27 cellular contexts compared by ENCODE assay signal in genomic region chr12:40735551-40736230, GRCh38. TPM values are rescaled to one million over a fixed set of nuclear protein-coding genes. Genes with fewer than 3 reads are reported as not detected.
"Had no signal": no experiment of that assay in that cellular context is flagged by ENCODE, and none has a peak within 500 bp of the region (broad histone marks: within the 10 kb centered on the region; RNA-seq: fewer than 3 reads in every experiment).

No MANE protein-coding gene starts in this region.

- H3K27ac Mint-ChIP-seq: effector memory CD8-positive, alpha-beta T cell; nephron; stimulated activated naive B cell treated with anti-CD40 and anti-IgM and Interleukin-4, amounts not matched to agents 10 μg/mL and 1 μg/mL and 100 μg/mL, for 72 hours had no signal

- DNase-seq: activated CD4-positive, alpha-beta T cell treated with anti-CD3 and anti-CD28 coated beads for 4 hours; activated CD4-positive, alpha-beta T cell treated with anti-CD3 and anti-CD28 coated beads, Interleukin-2, amount 50 U/mL, for 4 hours; activated gamma-delta T cell treated with Interleukin-2 at 50 U/mL for 16 hours; activated naive CD4-positive, alpha-beta T cell treated with anti-CD3 and anti-CD28 coated beads, Interleukin-2, amount 50 U/mL, for 16 hours; activated T-cell treated with anti-CD3 and anti-CD28 coated beads, Interleukin-2, amount 50 U/mL, for 1 hour; amniotic stem cell; brain microvascular endothelial cell; effector memory CD8-positive, alpha-beta T cell; erythroblast; head of caudate nucleus; hippocampal formation; left cardiac atrium; left ventricle myocardium superior; mucosa of descending colon; sigmoid colon; small intestine; stimulated activated CD4-positive, alpha-beta T cell treated with anti-CD3 and anti-CD28 coated beads, Interleukin-2, amount 100 ng/mL, for 24 hours; stimulated activated naive B cell treated with anti-CD40 and anti-IgM and Interleukin-4, amounts not matched to agents 10 μg/mL and 1 μg/mL and 100 μg/mL, for 72 hours; stomach; thyroid gland; upper lobe of left lung had no signal

- H3K27me3 ChIP-seq: brain microvascular endothelial cell, gastroesophageal sphincter, neutrophil, sigmoid colon, stomach, thyroid gland, upper lobe of left lung, vagina had no signal

- H3K36me3 Mint-ChIP-seq: stimulated activated naive B cell treated with anti-CD40 and anti-IgM and Interleukin-4, amounts not matched to agents 10 μg/mL and 1 μg/mL and 100 μg/mL, for 72 hours had no signal

- H3K36me3 ChIP-seq: brain microvascular endothelial cell, gastroesophageal sphincter, neutrophil, sigmoid colon, stomach, thyroid gland, upper lobe of left lung, vagina had no signal

- H3K9me3 Mint-ChIP-seq: nephron had no signal

- H3K27ac ChIP-seq: brain microvascular endothelial cell, coronary artery, gastroesophageal sphincter, neutrophil, sigmoid colon, stomach, thyroid gland, upper lobe of left lung, vagina had no signal

- H3K4me3 ChIP-seq: coronary artery, gastroesophageal sphincter, mucosa of descending colon, sigmoid colon, stomach, thyroid gland, upper lobe of left lung, vagina had no signal

- H3K4me1 Mint-ChIP-seq: nephron; stimulated activated naive B cell treated with anti-CD40 and anti-IgM and Interleukin-4, amounts not matched to agents 10 μg/mL and 1 μg/mL and 100 μg/mL, for 72 hours had no signal

- H3K4me3 Mint-ChIP-seq: effector memory CD8-positive, alpha-beta T cell; nephron; stimulated activated naive B cell treated with anti-CD40 and anti-IgM and Interleukin-4, amounts not matched to agents 10 μg/mL and 1 μg/mL and 100 μg/mL, for 72 hours had no signal

- H3K27me3 Mint-ChIP-seq: effector memory CD8-positive, alpha-beta T cell; stimulated activated naive B cell treated with anti-CD40 and anti-IgM and Interleukin-4, amounts not matched to agents 10 μg/mL and 1 μg/mL and 100 μg/mL, for 72 hours had no signal

- ATAC-seq: effector memory CD8-positive, alpha-beta T cell; gastroesophageal sphincter; left cardiac atrium; left ventricle myocardium superior; mucosa of descending colon; stimulated activated naive B cell treated with anti-CD40 and anti-IgM and Interleukin-4, amounts not matched to agents 10 μg/mL and 1 μg/mL and 100 μg/mL, for 72 hours had no signal

- H3K4me1 ChIP-seq: gastroesophageal sphincter, sigmoid colon, thyroid gland, upper lobe of left lung, vagina had no signal

RNA-seq across cellular contexts. Expression of gene CNTN1, which starts 43.5 kb away (rescaled TPM):
- total RNA-seq: lung microvascular endothelial cell had no signal
